ENCODE assay signal across 8 cellular contexts in the genomic region with DNA sequence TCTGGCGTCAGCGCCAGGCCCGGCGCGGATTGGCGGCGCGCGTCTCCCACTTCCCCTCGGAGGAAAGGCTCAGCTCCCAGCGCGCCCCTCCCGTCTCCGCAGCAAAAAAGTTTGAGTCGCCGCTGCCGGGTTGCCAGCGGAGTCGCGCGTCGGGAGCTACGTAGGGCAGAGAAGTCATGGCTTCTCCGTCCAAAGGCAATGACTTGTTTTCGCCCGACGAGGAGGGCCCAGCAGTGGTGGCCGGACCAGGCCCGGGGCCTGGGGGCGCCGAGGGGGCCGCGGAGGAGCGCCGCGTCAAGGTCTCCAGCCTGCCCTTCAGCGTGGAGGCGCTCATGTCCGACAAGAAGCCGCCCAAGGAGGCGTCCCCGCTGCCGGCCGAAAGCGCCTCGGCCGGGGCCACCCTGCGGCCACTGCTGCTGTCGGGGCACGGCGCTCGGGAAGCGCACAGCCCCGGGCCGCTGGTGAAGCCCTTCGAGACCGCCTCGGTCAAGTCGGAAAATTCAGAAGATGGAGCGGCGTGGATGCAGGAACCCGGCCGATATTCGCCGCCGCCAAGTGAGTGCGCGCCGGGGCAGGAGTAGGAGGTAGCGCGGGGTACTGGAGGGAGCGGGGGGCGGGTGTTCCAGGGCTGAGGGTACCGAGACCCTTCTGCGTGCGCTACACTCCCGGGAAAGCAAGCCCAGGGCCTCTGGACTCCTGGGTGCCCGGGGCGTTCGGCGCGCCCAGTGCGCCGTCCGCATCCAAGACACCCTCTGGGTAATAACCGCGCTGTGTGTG. TPM values are rescaled to one million over a fixed set of nuclear protein-coding genes. Genes with fewer than 3 reads are reported as not detected.
DNase-seq lines count a peak whose midpoint lies in the region; ATAC-seq, FAIRE-seq and TF ChIP-seq lines count a peak whose summit lies in the region.

A gene (plus strand): TSS at position 99 of the 777 bp plus-strand sequence. CDS start 78 bp downstream, at position 177.

- no peak within 1 kb of the TSS for H3K4me3 Mint-ChIP-seq in HFFc6

- no peak within 1 kb of the TSS for H3K9ac ChIP-seq in kidney (ENCODE audit: low read length in 2 of 2)
- peak within 1 kb of the TSS; percentile 79 for H3K9ac ChIP-seq in smooth muscle cell (ENCODE audit: low read depth)

- H3K4me1 Mint-ChIP-seq in HFFc6 (ENCODE audit: low read depth): no peaks in the 10 kb centered on the region

- H3K27ac Mint-ChIP-seq in HFFc6: no peak within 1 kb of the TSS

- peak within 1 kb of the TSS; percentile 95 for H3K4me2 ChIP-seq in smooth muscle cell

- peaks cover 53% of the 10 kb centered on the region for H3K79me2 ChIP-seq in smooth muscle cell (ENCODE audit: low read depth)

- intact Hi-C loops in kidney (cut with DNase I): no loop called here

- H3K4me3 ChIP-seq in coronary artery: peak within 1 kb of the TSS; percentile 70
- H3K4me3 ChIP-seq in kidney (ENCODE audit: low read length in 2 of 2): peak within 1 kb of the TSS; percentile 53
- peak within 1 kb of the TSS; percentile 75 for H3K4me3 ChIP-seq in smooth muscle cell

- H3F3A ChIP-seq in smooth muscle cell (ENCODE audit: low read depth): peaks cover 6% of the 10 kb centered on the region

- H3K27me3 ChIP-seq in smooth muscle cell (ENCODE audit: low read depth): no peaks in the 10 kb centered on the region

- FAIRE-seq in kidney (lab: Jason Lieb, UNC): no peak

- H3K9me3 ChIP-seq in kidney (ENCODE audit: control insufficient read depth in 1 of 2, low read length in 2 of 2): no peaks in the 10 kb centered on the region
- H3K9me3 ChIP-seq in smooth muscle cell (replicated peaks; ENCODE audit: low read depth): no peaks in the 10 kb centered on the region

- H3K27me3 Mint-ChIP-seq in HFFc6 (ENCODE audit: insufficient read depth): peaks cover 11% of the 10 kb centered on the region; the same call in 1 of the 2 replicates

- peaks cover 16% of the 10 kb centered on the region for H3K9me3 Mint-ChIP-seq in HFFc6

- H3K36me3 ChIP-seq in kidney (ENCODE audit: control insufficient read depth in 1 of 2, insufficient read depth in 2 of 2, low read length in 2 of 2) (no peaks in the 10 kb centered on the region), smooth muscle cell (ENCODE audit: low read depth) (no peaks in the 10 kb centered on the region)

- H2AFZ ChIP-seq in smooth muscle cell (ENCODE audit: low read depth): peak within 1 kb of the TSS; percentile 85

- H3K4me1 ChIP-seq in kidney (ENCODE audit: control insufficient read depth in 1 of 2, insufficient read depth in 1 of 2, low read depth in 1 of 2, low read length in 2 of 2) (no peaks in the 10 kb centered on the region), smooth muscle cell (ENCODE audit: low read depth) (peaks cover 40% of the 10 kb centered on the region)

- H3K36me3 Mint-ChIP-seq in HFFc6 (ENCODE audit: low read depth): peaks cover 6% of the 10 kb centered on the region; the same call in 1 of the 2 replicates

- WGBS in smooth muscle cell (ENCODE audit: low lambda C conversion rate): 1% methylated on average over 84 of the region's 87 CpGs

- peaks cover 50% of the 10 kb centered on the region for H4K20me1 ChIP-seq in smooth muscle cell (ENCODE audit: low read depth)

- peak; percentile 93 for DNase-seq in H4 (ENCODE audit: low spot score)
- peak; percentile 84 for DNase-seq in SK-N-DZ (ENCODE audit: low spot score)
- DNase-seq in coronary artery (ENCODE audit: low spot score): peak; percentile 88
- peak; percentile 94 for DNase-seq in kidney
- DNase-seq in smooth muscle cell (lab: John Stamatoyannopoulos, UW; ENCODE audit: unreplicated experiment): peak; percentile 65
- DNase-seq in HFFc6: no peak

- ATAC-seq in HG02981 (IDR thresholded peaks at IDR 0.05; ENCODE audit: unreplicated experiment) (no peak), HG03097 (IDR thresholded peaks at IDR 0.05; ENCODE audit: low FRiP score, unreplicated experiment) (no peak)

- H3K27ac ChIP-seq in coronary artery (peak within 1 kb of the TSS; percentile 62 to 74), kidney (ENCODE audit: low read depth in 2 of 2, low read length in 2 of 2) (no peak within 1 kb of the TSS), smooth muscle cell (ENCODE audit: low read depth) (peak within 1 kb of the TSS; percentile 72)

- TF ChIP-seq CTCF in coronary artery (IDR thresholded peaks at IDR 0.05): no peak
- no peak for TF ChIP-seq CTCF in kidney (IDR thresholded peaks at IDR 0.05; ENCODE audit: borderline replicate concordance, extremely low read depth, insufficient read depth)
- no peak for TF ChIP-seq CTCF in smooth muscle cell (IDR thresholded peaks at IDR 0.05; ENCODE audit: borderline replicate concordance, insufficient read depth, poor library complexity, severe bottlenecking)
- no peak for TF ChIP-seq CTCF in HFFc6 (IDR thresholded peaks at IDR 0.05)

RNA-seq across cellular contexts. Expression of the gene that starts here (rescaled TPM):
- 71.1 and 73.6 TPM in 2 replicates for total RNA-seq in H4 (2014; rRNA removed; shearing (Covaris generic))
- polyA plus RNA-seq in SK-N-DZ (2014; cell fraction: cytosol; rRNA removed): 2.6 and 3.7 TPM in 2 replicates
- polyA plus RNA-seq in SK-N-DZ (2014; cell fraction: nucleus; rRNA removed): 0.52 and 1.6 TPM in 2 replicates
- total RNA-seq in kidney (0.79 TPM), smooth muscle cell (54.4 and 76.8 TPM in 2 replicates)
- polyA plus RNA-seq in kidney (ENCODE audit: insufficient read depth, low read depth, low replicate concordance) (0.37 TPM), smooth muscle cell (50.7 and 70.9 TPM in 2 replicates)
- not detected for total RNA-seq in HFFc6 (2021; fragmentation: NEBNext Ultra II Directional; extraction: Animal tissue kit (Norgen Biotek cat#: 25700))

Comparison
In these comparisons a context has a peak if more than half of its experiments do, and no peak if none do; other contexts are left out.
1. RNA of the gene that starts here (total RNA-seq): 54.4 to 76.8 TPM in smooth muscle cell and 71.1 to 73.6 TPM in H4; 0.79 TPM in kidney (single experiment) and not detected in HFFc6; every median in the first group is over 10 times any median in the second.
2. RNA of the gene that starts here (polyA plus RNA-seq): 50.7 to 70.9 TPM in smooth muscle cell; 0.37 TPM in kidney (single experiment); every median in the first group is over 10 times any median in the second.
3. Peak in DNase-seq and H3K4me3 ChIP-seq in kidney; RNA of the gene not detected or under 1 TPM.
4. H3K27ac ChIP-seq: peak in coronary artery (2 of 2) and smooth muscle cell (single experiment); none in kidney (0 of 2).
5. Peak in every context shown above with its lines, with median percentiles within 50 percentile points of each other: H3K4me3 ChIP-seq.